1 cellular context compared by ENCODE assay signal in genomic region chr3:127714151-127714571, GRCh38.
TF ChIP-seq lines count a peak whose summit lies in the region.

No MANE protein-coding gene starts in this region.

TF ChIP-seq in GM23338, 12 proteins besides CTCF, POLR2A, EP300 and RAD21 (continued from another document):
- no peak for TF ChIP-seq STAT1 (IDR thresholded peaks at IDR 0.05; ENCODE audit: unreplicated experiment)
- no peak for TF ChIP-seq NANOG (IDR thresholded peaks at IDR 0.05; ENCODE audit: borderline replicate concordance)
- TF ChIP-seq POLR2AphosphoS5 (IDR thresholded peaks at IDR 0.05; ENCODE audit: low read depth), result no peak
- TF ChIP-seq EZH2phosphoT487 (IDR thresholded peaks at IDR 0.05; ENCODE audit: unreplicated experiment), result no peak
- no peak for TF ChIP-seq JUNB (IDR thresholded peaks at IDR 0.05; ENCODE audit: unreplicated experiment)
- TF ChIP-seq CREB1 (CRISPR knock-in tag; IDR thresholded peaks at IDR 0.05; ENCODE audit: low read depth), result no peak
- no peak for TF ChIP-seq REST (IDR thresholded peaks at IDR 0.05; ENCODE audit: unreplicated experiment)
